In the genomic region with DNA sequence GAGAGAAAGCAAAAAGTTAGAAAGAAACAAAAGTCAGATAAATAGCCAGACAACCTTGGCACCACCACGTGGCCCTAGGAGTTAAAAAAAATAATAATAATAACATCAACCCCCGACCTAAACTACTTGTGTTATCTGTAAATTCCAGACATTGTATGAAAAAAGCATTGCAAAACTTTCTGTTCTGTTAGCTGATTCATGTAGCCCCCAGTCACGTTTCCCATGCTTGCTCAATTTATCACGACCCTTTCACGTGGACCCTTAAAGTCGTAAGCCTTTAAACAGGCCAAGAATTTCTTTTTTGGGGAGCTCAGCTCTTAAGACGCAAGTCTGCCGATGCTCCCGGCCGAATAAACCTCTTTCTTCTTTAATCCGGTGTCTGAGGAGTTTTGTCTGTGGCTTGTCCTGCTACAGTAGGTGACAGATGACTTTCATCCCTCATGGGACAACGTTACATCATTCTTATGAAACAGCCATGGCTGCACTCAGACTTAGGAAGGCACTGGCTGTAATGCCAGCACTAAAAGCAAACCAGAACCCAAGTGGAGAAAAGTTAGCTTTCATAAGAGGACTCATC, we compare ENCODE assay signal across 8 cellular contexts.
A peak's percentile ranks its signal among the peaks of the same experiment; 100 is the strongest.
DNase-seq lines count a peak whose midpoint lies in the region; ATAC-seq, FAIRE-seq and TF ChIP-seq lines count a peak whose summit lies in the region.

No MANE protein-coding gene starts in this region.

- DNase-seq in ACHN (peak; percentile 3), RWPE2 (ENCODE audit: low spot score) (no peak), H54 (ENCODE audit: insufficient read length, low spot score) (no peak), EL (no peak)
- DNase-seq in effector memory CD8-positive, alpha-beta T cell = no peak

- peak overlapping the region; percentile 97 to 98 for H3K27ac Mint-ChIP-seq in effector memory CD8-positive, alpha-beta T cell

- H3K4me3 ChIP-seq in RWPE2 (ENCODE audit: severe bottlenecking) (peak overlapping the region; percentile 98), muscle layer of duodenum (ENCODE audit: low read depth in 1 of 2, low read length in 2 of 2) (peak overlapping the region; percentile 96 to 99)

- ATAC-seq in GM18873 (IDR thresholded peaks at IDR 0.05; ENCODE audit: low FRiP score, unreplicated experiment) (peak; percentile 21), HG03095 (IDR thresholded peaks at IDR 0.05; ENCODE audit: unreplicated experiment) (peak; percentile 22), RWPE2 (ENCODE audit: low read depth) (no peak; the same call in 2 of the 3 replicates)
- ATAC-seq in effector memory CD8-positive, alpha-beta T cell (replicated peaks) = peak; percentile 48

- H3K4me1 ChIP-seq in RWPE2 (ENCODE audit: insufficient read depth, poor library complexity, severe bottlenecking) (peaks cover 44% of the 10 kb centered on the region), muscle layer of duodenum (ENCODE audit: control insufficient read depth in 1 of 2, insufficient read depth in 2 of 2, low read length in 2 of 2) (peaks cover 13 to 58% of the 10 kb centered on the region in 2 donors)

- H3K4me3 Mint-ChIP-seq in effector memory CD8-positive, alpha-beta T cell = peak overlapping the region; percentile 90 to 94

- H3K36me3 Mint-ChIP-seq in effector memory CD8-positive, alpha-beta T cell (ENCODE audit: insufficient read depth) = peaks cover 21% of the 10 kb centered on the region

- peaks cover 63 to 65% of the 10 kb centered on the region in 2 donors for H3K4me1 Mint-ChIP-seq in effector memory CD8-positive, alpha-beta T cell (ENCODE audit: low read depth in 2 of 2)

- H3K27me3 ChIP-seq in RWPE2 (ENCODE audit: insufficient read depth, poor library complexity, severe bottlenecking) = no peaks in the 10 kb centered on the region
- H3K27me3 ChIP-seq in muscle layer of duodenum (ENCODE audit: low read depth, low read length) = no peaks in the 10 kb centered on the region

- H3K36me3 ChIP-seq in RWPE2 (ENCODE audit: low read depth) = peaks cover 4% of the 10 kb centered on the region; the same call in 1 of the 2 replicates
- H3K36me3 ChIP-seq in muscle layer of duodenum (ENCODE audit: control insufficient read depth in 1 of 2, insufficient read depth in 2 of 2, low read length in 2 of 2) = no peaks in the 10 kb centered on the region

- H3K9me3 ChIP-seq in RWPE2 (ENCODE audit: severe bottlenecking) (no peaks in the 10 kb centered on the region), muscle layer of duodenum (ENCODE audit: control insufficient read depth in 1 of 2, low read length in 2 of 2) (no peaks in the 10 kb centered on the region)

- in situ Hi-C loops in ACHN (cut with HindIII; ENCODE audit: low pct_ligation_motif_present, low pct_unique_long_range_greater_than_20kb, low sequenced_read_pairs) = no loop called here

- no peak for TF ChIP-seq POLR2A in H54 (IDR thresholded peaks at IDR 0.05; ENCODE audit: low read depth, low read length)

- FAIRE-seq in H54 (lab: Jason Lieb, UNC) = no peak

- TF ChIP-seq CTCF in RWPE2 (IDR thresholded peaks at IDR 0.05; ENCODE audit: poor library complexity, severe bottlenecking) = no peak

- H3K27me3 Mint-ChIP-seq in effector memory CD8-positive, alpha-beta T cell = no peaks in the 10 kb centered on the region

- H3K27ac ChIP-seq in RWPE2 (ENCODE audit: poor library complexity, severe bottlenecking) (peak overlapping the region; percentile 80), muscle layer of duodenum (ENCODE audit: low read length) (peak overlapping the region; percentile 95)

- H3K9me3 Mint-ChIP-seq in effector memory CD8-positive, alpha-beta T cell = no peaks in the 10 kb centered on the region
